8 cellular contexts compared by ENCODE assay signal in the genomic region with DNA sequence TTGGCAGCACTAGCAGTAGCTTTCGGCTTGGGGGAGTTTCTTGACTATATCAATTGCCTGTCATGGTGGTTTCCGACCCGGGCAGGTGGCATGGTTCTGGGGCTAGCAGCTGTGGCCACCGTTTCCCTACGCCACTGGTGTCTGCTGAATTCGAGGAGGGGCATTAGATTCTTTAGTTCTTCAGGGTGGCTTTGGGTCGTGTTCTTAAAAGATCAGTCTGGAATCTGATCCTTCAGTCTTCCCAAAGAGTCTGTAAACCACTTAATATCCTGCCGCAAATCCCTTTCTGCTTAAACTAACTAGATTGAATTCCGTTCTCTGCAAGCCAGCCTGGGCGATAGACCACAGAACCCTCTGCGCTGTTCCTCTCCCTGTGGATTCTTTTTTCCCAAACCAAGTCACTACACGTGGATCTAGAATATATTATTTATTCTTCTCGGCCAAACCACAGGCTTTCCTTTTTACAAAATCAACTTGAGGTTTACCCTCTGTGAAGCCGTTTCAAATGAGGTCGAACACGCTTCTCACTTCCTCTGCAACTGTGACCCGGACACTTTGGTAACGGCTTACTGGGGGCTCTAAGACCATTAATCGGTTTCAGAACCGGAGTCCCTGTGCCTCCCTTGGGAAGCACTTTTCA. TPM values are rescaled to one million over a fixed set of nuclear protein-coding genes. Genes with fewer than 3 reads are reported as not detected.
DNase-seq lines count a peak whose midpoint lies in the region; ATAC-seq and TF ChIP-seq lines count a peak whose summit lies in the region.

No MANE protein-coding gene starts in this region.

- H2BK5ac ChIP-seq in IMR-90 (ENCODE audit: low read depth, low read length, poor library complexity, severe bottlenecking) = peak overlapping the region; percentile 15

- peak overlapping the region; percentile 54 for H4K91ac ChIP-seq in IMR-90 (ENCODE audit: insufficient read depth, low read depth, low read length)

- peak overlapping the region; percentile 53; the same call in 1 of the 2 replicates for H3K14ac ChIP-seq in IMR-90 (replicated peaks; ENCODE audit: low read depth, low read length)

- BruUV-seq in Calu3 (replicated peaks; lab: Mats Ljungman, UMichigan) = no TSS peak
- BruUV-seq in IMR-90 (replicated peaks; lab: Mats Ljungman, UMichigan) = no TSS peak

- H3K4me3 ChIP-seq in IMR-90 (ENCODE audit: insufficient read depth, low read depth, low read length) (peak overlapping the region; percentile 86), choroid plexus epithelial cell (ENCODE audit: low read depth, low read length) (peak overlapping the region; percentile 74)
- peak overlapping the region; percentile 64 for H3K4me3 ChIP-seq in naive thymus-derived CD4-positive, alpha-beta T cell (ENCODE audit: low read length)

- H2BK20ac ChIP-seq in IMR-90 (ENCODE audit: low read depth, low read length) = no peak overlapping the region

- H3K9ac ChIP-seq in IMR-90 (ENCODE audit: low read depth, low read length) = peak overlapping the region; percentile 67

- TF ChIP-seq POLR2A in IMR-90 (IDR thresholded peaks at IDR 0.05; ENCODE audit: low read depth, low read length) = no peak

- peak overlapping the region; percentile 53; the same call in 1 of the 2 replicates for H3K23ac ChIP-seq in IMR-90 (ENCODE audit: low read depth, low read length)

- no peaks in the 10 kb centered on the region for H3K9me3 ChIP-seq in IMR-90 (ENCODE audit: control insufficient read depth, insufficient read depth, low read length)
- H3K9me3 ChIP-seq in naive thymus-derived CD4-positive, alpha-beta T cell (ENCODE audit: control insufficient read depth in 2 of 3, low read length in 3 of 3) = no peaks in the 10 kb centered on the region

- DNase-seq in Calu3 = no peak
- no peak for DNase-seq in IMR-90
- peak; percentile 12 for DNase-seq in choroid plexus epithelial cell (ENCODE audit: low read depth)
- DNase-seq in naive thymus-derived CD4-positive, alpha-beta T cell = no peak
- no peak for DNase-seq in A172 (ENCODE audit: low spot score)
- DNase-seq in retina = no peak
- no peak for DNase-seq in occipital lobe (lab: John Stamatoyannopoulos, UW)
- DNase-seq in AML-193 (lab: John Stamatoyannopoulos, UW) = no peak

- peak overlapping the region; percentile 10; the same call in 1 of the 2 replicates for H3K56ac ChIP-seq in IMR-90 (ENCODE audit: extremely low read depth, insufficient read depth, low read length)

- no peaks in the 10 kb centered on the region for H3K36me3 ChIP-seq in IMR-90 (ENCODE audit: control insufficient read depth, insufficient read depth, low read length)
- H3K36me3 ChIP-seq in naive thymus-derived CD4-positive, alpha-beta T cell (ENCODE audit: control insufficient read depth in 2 of 3, insufficient read depth in 3 of 3, low read length in 3 of 3) = no peaks in the 10 kb centered on the region

- peak overlapping the region; percentile 57; the same call in 1 of the 2 replicates for H2BK120ac ChIP-seq in IMR-90 (ENCODE audit: low read depth, low read length)

- dilution Hi-C loops in IMR-90 (cut with HindIII; ENCODE audit: low sequenced_read_pairs, unreplicated experiment) = no loop called here

- WGBS in IMR-90 (ENCODE audit: extremely low coverage in 2 of 2, insufficient read length in 1 of 2), 2 experiments = 77% methylated on average over 11 of the region's 20 CpGs; no CpG with 5 or more reads in 1 of the 2 experiments

- H3K4me1 Mint-ChIP-seq in Calu3 (ENCODE audit: low read depth, unreplicated experiment) = peaks cover 9% of the 10 kb centered on the region
- peaks cover 8 to 54% (median 25%) of the 10 kb centered on the region in 7 donors for H3K4me1 Mint-ChIP-seq in naive thymus-derived CD4-positive, alpha-beta T cell

- ATAC-seq in IMR-90 (ENCODE audit: low read depth) = peak; percentile 9; the same call in 1 of the 2 replicates
- peak; percentile 54 for ATAC-seq in naive thymus-derived CD4-positive, alpha-beta T cell

- H3K4me2 ChIP-seq in IMR-90 (ENCODE audit: low read depth, low read length) = peak overlapping the region; percentile 69

- H3K27ac ChIP-seq in IMR-90 (ENCODE audit: insufficient read depth, low read length) = peak overlapping the region; percentile 38
- H3K27ac ChIP-seq in naive thymus-derived CD4-positive, alpha-beta T cell (ENCODE audit: low read depth, low read length) = peak overlapping the region; percentile 36

- H2BK15ac ChIP-seq in IMR-90 (ENCODE audit: low read depth, low read length) = peak overlapping the region; percentile 77; the same call in 1 of the 3 replicates

- H3K27ac Mint-ChIP-seq in Calu3 (ENCODE audit: unreplicated experiment) = peak overlapping the region; percentile 69
- peak overlapping the region; percentile 47 to 96 (median 72) for H3K27ac Mint-ChIP-seq in naive thymus-derived CD4-positive, alpha-beta T cell

- H2AFZ ChIP-seq in IMR-90 (replicated peaks; ENCODE audit: low read length, poor library complexity) = peak overlapping the region; percentile 94

- peak overlapping the region; percentile 18 for H3K18ac ChIP-seq in IMR-90 (ENCODE audit: low read depth, low read length)

- H2AK9ac ChIP-seq in IMR-90 (replicated peaks; ENCODE audit: low read depth, low read length, poor library complexity) = peak overlapping the region; percentile 67

- H2AK5ac ChIP-seq in IMR-90 (ENCODE audit: low read depth, low read length) = no peak overlapping the region

- H3K9me1 ChIP-seq in IMR-90 (ENCODE audit: insufficient read depth, low read length) = no peaks in the 10 kb centered on the region

- in situ Hi-C loops in IMR-90 (cut with MboI; ENCODE audit: low sequenced_read_pairs) = no loop called here

- no peaks in the 10 kb centered on the region for H4K20me1 ChIP-seq in IMR-90 (ENCODE audit: insufficient read depth, low read length)

- no peaks in the 10 kb centered on the region for H3K4me1 ChIP-seq in IMR-90 (ENCODE audit: control insufficient read depth, insufficient read depth, low read length)
- H3K4me1 ChIP-seq in naive thymus-derived CD4-positive, alpha-beta T cell (ENCODE audit: control insufficient read depth in 2 of 2, insufficient read depth in 2 of 2, low read length in 2 of 2) = peaks cover 4 to 7% of the 10 kb centered on the region in 2 donors

- H3K4ac ChIP-seq in IMR-90 (ENCODE audit: low read depth, low read length) = peak overlapping the region; percentile 74

- no peaks in the 10 kb centered on the region for H3K9me3 Mint-ChIP-seq in Calu3 (ENCODE audit: low read depth, unreplicated experiment)
- peaks cover 0 to 31% (median 3%) of the 10 kb centered on the region in 11 donors for H3K9me3 Mint-ChIP-seq in naive thymus-derived CD4-positive, alpha-beta T cell

- intact Hi-C loops in Calu3 (cut with micrococcal nuclease; ENCODE audit: unreplicated experiment) = no loop called here
- intact Hi-C loops in IMR-90 (cut with micrococcal nuclease) = no loop called here
- intact Hi-C loops in naive thymus-derived CD4-positive, alpha-beta T cell (cut with micrococcal nuclease) = no loop called here

- H3K36me3 Mint-ChIP-seq in Calu3 (ENCODE audit: insufficient read depth, unreplicated experiment) = peaks cover 5% of the 10 kb centered on the region
- peaks cover 0 to 16% (median 5%) of the 10 kb centered on the region in 5 donors for H3K36me3 Mint-ChIP-seq in naive thymus-derived CD4-positive, alpha-beta T cell

- no peak for TF ChIP-seq CTCF in Calu3 (IDR thresholded peaks at IDR 0.05; ENCODE audit: unreplicated experiment)
- TF ChIP-seq CTCF in IMR-90 (conservative IDR thresholded peaks at IDR 0.05; ENCODE audit: low read depth, low read length) = no peak
- TF ChIP-seq CTCF in choroid plexus epithelial cell (conservative IDR thresholded peaks at IDR 0.05; ENCODE audit: low read depth, low read length) = no peak

- TF ChIP-seq RAD21 in IMR-90 (IDR thresholded peaks at IDR 0.05; ENCODE audit: low read length) = no peak

- peak overlapping the region; percentile 75 for H3K4me3 Mint-ChIP-seq in Calu3 (ENCODE audit: low read depth, unreplicated experiment)
- peak overlapping the region; percentile 76 to 93 (median 86) for H3K4me3 Mint-ChIP-seq in naive thymus-derived CD4-positive, alpha-beta T cell

- peak overlapping the region; percentile 93 for H4K8ac ChIP-seq in IMR-90 (ENCODE audit: low read depth in 2 of 2, low read length in 2 of 2)

- CTCF ChIA-PET in Calu3 (lab: Charles Lee) (no interaction called here), IMR-90 (lab: Yijun Ruan, JAX) (no interaction called here)
- CTCF ChIA-PET in naive thymus-derived CD4-positive, alpha-beta T cell (lab: Charles Lee) = interaction anchor here (0.9 to 6.8 kb wide), 5 partner anchors 11 to 30 kb away, joined by 3 to 50 read pairs (median 5); no protein-coding TSS in a partner anchor

- POLR2A ChIA-PET in IMR-90 (lab: Charles Lee; ENCODE audit: unreplicated experiment) = no interaction called here
- POLR2A ChIA-PET in naive thymus-derived CD4-positive, alpha-beta T cell (lab: Charles Lee) = interaction anchor here (0.9 to 1.2 kb wide), 2 partner anchors 9 to 28 kb away, joined by 3 to 5 read pairs; no protein-coding TSS in a partner anchor

- H3K27me3 ChIP-seq in IMR-90 (ENCODE audit: control insufficient read depth, insufficient read depth, low read length) = no peaks in the 10 kb centered on the region
- H3K27me3 ChIP-seq in naive thymus-derived CD4-positive, alpha-beta T cell (ENCODE audit: control insufficient read depth in 2 of 2, insufficient read depth in 2 of 2, low read length in 2 of 2) = no peaks in the 10 kb centered on the region

- H3K27me3 Mint-ChIP-seq in Calu3 (ENCODE audit: unreplicated experiment) = peaks cover 28% of the 10 kb centered on the region
- peaks cover 0 to 38% (median 6%) of the 10 kb centered on the region in 5 donors for H3K27me3 Mint-ChIP-seq in naive thymus-derived CD4-positive, alpha-beta T cell

- no peaks in the 10 kb centered on the region for H3K79me1 ChIP-seq in IMR-90 (ENCODE audit: low read depth in 1 of 2, low read length in 2 of 2)

- H4K5ac ChIP-seq in IMR-90 (ENCODE audit: low read depth, low read length) = peak overlapping the region; percentile 56

TF ChIP-seq in IMR-90, 13 proteins besides CTCF, POLR2A, EP300 and RAD21 (continues in another document):
- TF ChIP-seq MXI1 (IDR thresholded peaks at IDR 0.05; ENCODE audit: borderline replicate concordance, low read depth, low read length) = no peak
- no peak for TF ChIP-seq CEBPB (IDR thresholded peaks at IDR 0.05; ENCODE audit: low read depth, low read length)
- no peak for TF ChIP-seq NFE2L2 (IDR thresholded peaks at IDR 0.05; ENCODE audit: low read depth, low read length)
- TF ChIP-seq RCOR1 (IDR thresholded peaks at IDR 0.05; ENCODE audit: insufficient replicate concordance, low read length) = no peak
- TF ChIP-seq CHD1 (IDR thresholded peaks at IDR 0.05; ENCODE audit: low read depth, low read length) = no peak
- TF ChIP-seq MAZ (IDR thresholded peaks at IDR 0.05; ENCODE audit: borderline replicate concordance, low read depth, low read length) = no peak

RNA-seq across cellular contexts. Expression of gene FOXC1, which starts 55.4 kb away (rescaled TPM):
- total RNA-seq in Calu3 (2022) = 12.3 and 16.5 TPM in 2 replicates
- total RNA-seq in IMR-90 (2012; rRNA removed) = 1.3 and 1.9 TPM in 2 replicates
- 4.0 and 4.7 TPM in 2 replicates for polyA plus RNA-seq in IMR-90 (2012; rRNA removed)
- 3.4 and 6.3 TPM in 2 replicates for polyA plus RNA-seq in IMR-90 (2012; cell fraction: cytosol; rRNA removed)
- polyA plus RNA-seq in IMR-90 (2012; cell fraction: nucleus; rRNA removed; ENCODE audit: low replicate concordance) = 6.5 and 7.2 TPM in 2 replicates
- not detected for total RNA-seq in naive thymus-derived CD4-positive, alpha-beta T cell
- not detected for polyA plus RNA-seq in naive thymus-derived CD4-positive, alpha-beta T cell
- 3.5 and 4.6 TPM in 2 replicates for total RNA-seq in A172 (2014; rRNA removed; shearing (Covaris generic))
- total RNA-seq in occipital lobe = 4.8 TPM
